7 cellular contexts compared by ENCODE assay signal in genomic region chr11:65014146-65014960, GRCh38. TPM values are rescaled to one million over a fixed set of nuclear protein-coding genes. Genes with fewer than 3 reads are reported as not detected.
DNase-seq lines count a peak whose midpoint lies in the region; ATAC-seq and TF ChIP-seq lines count a peak whose summit lies in the region.

ARL2 (plus strand) TSS chr11:65014160; CDS start chr11:65014208, 48 bp downstream.

- POLR2A ChIA-PET in WTC11 (lab: Charles Lee), result interaction anchor here (1.0 to 1.2 kb wide), 3 partner anchors 17 to 165 kb away, joined by 3 read pairs; partner anchors contain the start of genes BATF2, FAU and MRPL49

- peaks cover 28% of the 10 kb centered on the region for H3K36me3 Mint-ChIP-seq in WTC11

- H3K9me3 Mint-ChIP-seq in WTC11, result no peaks in the 10 kb centered on the region

- H3K4me1 Mint-ChIP-seq in WTC11, result peaks cover 18% of the 10 kb centered on the region

- ATAC-seq in GM21515 (IDR thresholded peaks at IDR 0.05; ENCODE audit: unreplicated experiment) (peak; percentile 57), WTC11 (peak; percentile 61)

- CTCF ChIA-PET in WTC11 (lab: Charles Lee), result interaction anchor here (0.6 to 5.4 kb wide), 48 partner anchors 10 to 870 kb away, joined by 3 to 37 read pairs (median 5); partner anchors contain the start of genes BATF2, CDC42BPG, FAU and GPHA2

- H3K9me3 ChIP-seq in mesodermal cell (ENCODE audit: control insufficient read depth, low read length), result no peaks in the 10 kb centered on the region
- H3K9me3 ChIP-seq in stomach, result no peaks in the 10 kb centered on the region

- no peak for TF ChIP-seq EP300 in stomach (IDR thresholded peaks at IDR 0.05)

- H3K27ac Mint-ChIP-seq in WTC11, result peak within 1 kb of the TSS; percentile 92

- H3K4me3 ChIP-seq in dorsolateral prefrontal cortex (peak within 1 kb of the TSS; percentile 60 to 99 (median 90)), mesodermal cell (ENCODE audit: extremely low read depth, insufficient read depth, low read length, poor library complexity, severe bottlenecking) (peak within 1 kb of the TSS; percentile 71), stomach (peak within 1 kb of the TSS; percentile 64 to 84 (median 79))

- no peaks in the 10 kb centered on the region for H3K27me3 Mint-ChIP-seq in WTC11 (ENCODE audit: low read depth)

- WGBS in mesodermal cell (ENCODE audit: insufficient coverage in 2 of 2), 2 experiments, result 1 to 4% methylated on average over 53 to 64 of the region's 82 CpGs
- WGBS in stomach, 5 donors, result 1 to 2% (median 1%) methylated on average over 33 to 82 of the region's 82 CpGs

- peaks cover 23% of the 10 kb centered on the region for H3K36me3 ChIP-seq in mesodermal cell (ENCODE audit: control insufficient read depth, insufficient read depth, low read length)
- H3K36me3 ChIP-seq in stomach, result peaks cover 4 to 18% (median 14%) of the 10 kb centered on the region in 4 donors

- H3K4me1 ChIP-seq in mesodermal cell (ENCODE audit: control insufficient read depth, insufficient read depth, low read length, poor library complexity, severe bottlenecking), result no peaks in the 10 kb centered on the region
- H3K4me1 ChIP-seq in stomach, result peaks cover 12 to 32% (median 29%) of the 10 kb centered on the region in 4 donors

- DNase-seq in HuH-7 (ENCODE audit: low spot score) (peak; percentile 84), WTC11 (ENCODE audit: low spot score) (peak; percentile 39), dorsolateral prefrontal cortex (peak in 3 of 10 donors; percentile 24 to 60 (median 31)), stomach (peak; percentile 36)

- peak within 1 kb of the TSS; percentile 81 for H3K4me3 Mint-ChIP-seq in WTC11

- H3K27me3 ChIP-seq in dorsolateral prefrontal cortex, result no peaks in the 10 kb centered on the region
- no peaks in the 10 kb centered on the region for H3K27me3 ChIP-seq in stomach

- intact Hi-C loops in dorsolateral prefrontal cortex (cut with DNase I), result loop anchor here (1.0 to 10.0 kb wide), 5 partner anchors 13 to 167 kb away; partner anchors contain the start of genes CDCA5 (in 1 of the 2), PPP2R5B (in 1 of the 2), SNX15 (in 1 of the 2) and ZFPL1 (in 1 of the 2)
- intact Hi-C loops in stomach (cut with DNase I; ENCODE audit: low total_unique reads), result no loop called here

- peak; percentile 69 for TF ChIP-seq CTCF in GM12873 (IDR thresholded peaks at IDR 0.05; ENCODE audit: insufficient read depth, low read depth, low read length, missing control alignments)
- TF ChIP-seq CTCF in WTC11 (IDR thresholded peaks at IDR 0.05), result peak; percentile 62
- TF ChIP-seq CTCF in dorsolateral prefrontal cortex (IDR thresholded peaks at IDR 0.05 in 54 of 56, conservative IDR thresholded peaks at IDR 0.05 in 2 of 56; ENCODE audit: low read depth in 1 of 56, partially characterized antibody in 56 of 56), result peak in 55 of 56 donors; percentile 37 to 91 (median 74)
- peak in 5 of 7 experiments; percentile 49 to 93 (median 86) for TF ChIP-seq CTCF in stomach (IDR thresholded peaks at IDR 0.05)

- H3K27ac ChIP-seq in dorsolateral prefrontal cortex, result peak within 1 kb of the TSS; percentile 90 to 100 (median 99)
- H3K27ac ChIP-seq in mesodermal cell (ENCODE audit: low read depth, low read length, severe bottlenecking), result peak within 1 kb of the TSS; percentile 98
- peak within 1 kb of the TSS; percentile 97 to 100 (median 99) for H3K27ac ChIP-seq in stomach

- TF ChIP-seq POLR2A in stomach (IDR thresholded peaks at IDR 0.05), result no peak

TF ChIP-seq in WTC11, 78 proteins besides CTCF, POLR2A, EP300 and RAD21 (continues in another document):
- no peak for TF ChIP-seq SOX15 (CRISPR knock-in tag; IDR thresholded peaks at IDR 0.05)
- no peak for TF ChIP-seq NR2C2 (CRISPR knock-in tag; IDR thresholded peaks at IDR 0.05)
- 0 out of 2 replicates have a peak, but pooled peaks have one; percentile 8 for TF ChIP-seq MYBL2 (CRISPR knock-in tag; IDR thresholded peaks at IDR 0.05)
- peak; percentile 75; the same call in 1 of the 2 replicates for TF ChIP-seq RELA (CRISPR knock-in tag; IDR thresholded peaks at IDR 0.05; ENCODE audit: borderline replicate concordance)
- no peak for TF ChIP-seq MXD4 (CRISPR knock-in tag; IDR thresholded peaks at IDR 0.05; ENCODE audit: borderline replicate concordance)
- TF ChIP-seq TP53 (CRISPR knock-in tag; IDR thresholded peaks at IDR 0.05), result peak; percentile 71
- no peak for TF ChIP-seq E2F1 (CRISPR knock-in tag; IDR thresholded peaks at IDR 0.05)
- TF ChIP-seq TEAD1 (CRISPR knock-in tag; IDR thresholded peaks at IDR 0.05), result 0 out of 2 replicates have a peak, but pooled peaks have one; percentile 22
- TF ChIP-seq STAT6 (CRISPR knock-in tag; conservative IDR thresholded peaks at IDR 0.05; ENCODE audit: low read depth), result 0 out of 2 replicates have a peak, but pooled peaks have one; percentile 70
- TF ChIP-seq E2F4 (CRISPR knock-in tag; IDR thresholded peaks at IDR 0.05; ENCODE audit: borderline replicate concordance, low read depth), result no peak
- no peak for TF ChIP-seq ZNF532 (CRISPR knock-in tag; IDR thresholded peaks at IDR 0.05; ENCODE audit: borderline replicate concordance)
- TF ChIP-seq NFE2L1 (CRISPR knock-in tag; IDR thresholded peaks at IDR 0.05), result 0 out of 2 replicates have a peak, but pooled peaks have one; percentile 54

RNA-seq across cellular contexts. Expression of gene ARL2, which starts in this region (rescaled TPM):
- total RNA-seq in WTC11 (2021) (171 to 248 TPM (median 235 TPM) in 3 replicates), dorsolateral prefrontal cortex (100 to 1,000 TPM in 115 of 120 experiments, 10 to 100 TPM in 5; 85.5 to 181 (median 131) TPM), stomach (100 to 1,000 TPM in 2 of 5 donors, 10 to 100 TPM in 2, 1 to 10 TPM in 1; 4.9 to 237 (median 57.2) TPM)
- polyA plus RNA-seq in mesodermal cell (2013, experiment 1 of 2), result 124 TPM
- polyA plus RNA-seq in mesodermal cell (2013, experiment 2 of 2), result 108 TPM
- polyA plus RNA-seq in stomach, result 100 to 1,000 TPM in 1 of 3 donors, 10 to 100 TPM in 2; 88.3 to 119 (median 98.0) TPM
